8 cellular contexts compared by ENCODE assay signal in the genomic region with DNA sequence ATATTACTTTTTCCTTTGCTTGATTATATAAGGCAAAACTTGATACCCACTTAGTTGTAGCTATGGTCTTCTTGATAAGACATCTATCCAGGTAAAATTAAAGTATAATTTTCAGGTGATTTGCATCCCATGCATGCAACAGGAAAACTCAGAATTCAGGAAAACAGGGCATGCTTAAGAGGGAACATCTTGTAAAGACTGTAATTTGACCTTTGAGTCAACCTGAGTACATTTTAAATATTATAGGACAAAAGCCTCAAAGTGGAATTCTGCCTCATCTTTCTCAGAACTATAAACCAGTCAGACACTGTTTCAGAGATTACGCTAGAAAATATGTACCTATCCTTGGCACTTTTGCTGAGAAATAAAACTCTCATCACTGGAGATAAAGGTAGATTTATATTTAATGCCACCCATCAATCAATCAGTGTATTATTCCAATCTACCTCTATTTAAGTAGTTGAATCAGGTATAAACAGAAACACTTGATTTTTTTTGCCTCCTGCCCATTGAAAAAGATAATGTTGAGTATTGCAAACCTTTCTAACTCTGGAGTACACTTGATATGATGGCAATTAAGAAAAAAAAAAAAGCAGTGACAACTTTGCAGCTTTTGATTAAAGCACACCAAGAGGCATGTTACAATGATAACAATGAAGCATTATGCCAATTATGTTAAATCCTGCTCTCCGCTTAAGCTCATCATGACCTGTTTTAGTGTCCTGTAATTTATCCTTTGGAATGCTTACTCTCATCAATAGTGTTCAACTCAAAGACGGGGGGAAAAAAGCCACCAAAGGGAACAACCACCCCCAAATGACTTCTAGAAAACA. TPM values are rescaled to one million over a fixed set of nuclear protein-coding genes. Genes with fewer than 3 reads are reported as not detected.
DNase-seq lines count a peak whose midpoint lies in the region; ATAC-seq, FAIRE-seq and TF ChIP-seq lines count a peak whose summit lies in the region.

No MANE protein-coding gene starts in this region.

- H3K27me3 Mint-ChIP-seq in activated CD4-positive, alpha-beta T cell treated with anti-CD3 and anti-CD28 coated beads, Interleukin-2, amount 10 ng/mL, durations not matched to agents 7 days and 5 days, result no peaks in the 10 kb centered on the region
- H3K27me3 Mint-ChIP-seq in activated naive CD8-positive, alpha-beta T cell, result no peaks in the 10 kb centered on the region

- TF ChIP-seq POLR2A in thyroid gland (IDR thresholded peaks at IDR 0.05), result peak in 1 of 2 donors; percentile 3

- POLR2A ChIA-PET in activated CD4-positive, alpha-beta T cell treated with anti-CD3 and anti-CD28 coated beads, Interleukin-2, amount 10 ng/mL, durations not matched to agents 7 days and 5 days (lab: Charles Lee), result interaction anchor here (0.6 to 0.7 kb wide), 3 partner anchors 235 to 331 kb away, joined by 3 to 7 read pairs (median 6); no protein-coding TSS in a partner anchor

- DNase-seq in activated CD4-positive, alpha-beta T cell treated with anti-CD3 and anti-CD28 coated beads, Interleukin-2, amount 10 ng/mL, durations not matched to agents 7 days and 5 days, result no peak
- no peak for DNase-seq in activated CD4-positive, alpha-beta T cell treated with anti-CD3 and anti-CD28 coated beads for 1 hour
- DNase-seq in kidney (no peak), thyroid gland (no peak), HK-2 (ENCODE audit: unreplicated experiment) (no peak)

- CTCF ChIA-PET in activated CD4-positive, alpha-beta T cell treated with anti-CD3 and anti-CD28 coated beads, Interleukin-2, amount 10 ng/mL, durations not matched to agents 7 days and 5 days (lab: Charles Lee), result interaction anchor here (0.5 to 0.6 kb wide), 2 partner anchors 152 to 596 kb away, joined by 3 read pairs; no protein-coding TSS in a partner anchor

- peaks cover 37% of the 10 kb centered on the region for H3K36me3 Mint-ChIP-seq in activated CD4-positive, alpha-beta T cell treated with anti-CD3 and anti-CD28 coated beads, Interleukin-2, amount 10 ng/mL, durations not matched to agents 7 days and 5 days (ENCODE audit: low read depth)
- H3K36me3 Mint-ChIP-seq in activated naive CD8-positive, alpha-beta T cell, result no peaks in the 10 kb centered on the region

- intact Hi-C loops in kidney (cut with DNase I) (loop anchor here (10.0 kb wide), 1 partner anchor 683 kb away; no protein-coding TSS in a partner anchor), thyroid gland (cut with DNase I) (loop anchor here (10.0 kb wide), 3 partner anchors 163 to 603 kb away; no protein-coding TSS in a partner anchor)

- H3K36me3 ChIP-seq in kidney (ENCODE audit: control insufficient read depth in 1 of 2, insufficient read depth in 2 of 2, low read length in 2 of 2) (peaks cover 5 to 14% of the 10 kb centered on the region in 2 donors), thyroid gland (peaks cover 14 to 28% of the 10 kb centered on the region in 2 donors)

- no peaks in the 10 kb centered on the region for H3K27me3 ChIP-seq in thyroid gland

- H3K27ac Mint-ChIP-seq in activated CD4-positive, alpha-beta T cell treated with anti-CD3 and anti-CD28 coated beads, Interleukin-2, amount 10 ng/mL, durations not matched to agents 7 days and 5 days, result peak overlapping the region; percentile 73
- H3K27ac Mint-ChIP-seq in activated naive CD8-positive, alpha-beta T cell, result peak overlapping the region; percentile 92

- peaks cover 53% of the 10 kb centered on the region for H3K4me1 Mint-ChIP-seq in activated CD4-positive, alpha-beta T cell treated with anti-CD3 and anti-CD28 coated beads, Interleukin-2, amount 10 ng/mL, durations not matched to agents 7 days and 5 days
- H3K4me1 Mint-ChIP-seq in activated naive CD8-positive, alpha-beta T cell (ENCODE audit: low read depth), result peaks cover 62% of the 10 kb centered on the region

- TF ChIP-seq CTCF in kidney (IDR thresholded peaks at IDR 0.05; ENCODE audit: borderline replicate concordance, extremely low read depth, insufficient read depth), result no peak
- no peak for TF ChIP-seq CTCF in thyroid gland (IDR thresholded peaks at IDR 0.05)

- WGBS in thyroid gland, 2 donors, result 15 to 16% methylated on average over 3 of the region's 3 CpGs

- H3K27ac ChIP-seq in kidney (ENCODE audit: low read depth in 2 of 2, low read length in 2 of 2) (peak overlapping the region; percentile 44 to 98), thyroid gland (peak overlapping the region; percentile 99 to 100 (median 100))

- ATAC-seq in HG02642 (IDR thresholded peaks at IDR 0.05; ENCODE audit: poor library complexity, unreplicated experiment) (no peak), GM19023 (IDR thresholded peaks at IDR 0.05; ENCODE audit: unreplicated experiment) (no peak)

- H3K4me3 Mint-ChIP-seq in activated CD4-positive, alpha-beta T cell treated with anti-CD3 and anti-CD28 coated beads, Interleukin-2, amount 10 ng/mL, durations not matched to agents 7 days and 5 days, result peak overlapping the region; percentile 93
- H3K4me3 Mint-ChIP-seq in activated naive CD8-positive, alpha-beta T cell, result peak overlapping the region; percentile 100

- H3K9ac ChIP-seq in kidney (ENCODE audit: low read length in 2 of 2), result peak overlapping the region; percentile 74 to 77

- no peaks in the 10 kb centered on the region for H3K9me3 Mint-ChIP-seq in activated CD4-positive, alpha-beta T cell treated with anti-CD3 and anti-CD28 coated beads, Interleukin-2, amount 10 ng/mL, durations not matched to agents 7 days and 5 days
- no peaks in the 10 kb centered on the region for H3K9me3 Mint-ChIP-seq in activated naive CD8-positive, alpha-beta T cell (ENCODE audit: low read depth)

- no peak for FAIRE-seq in kidney (lab: Jason Lieb, UNC)

- peak overlapping the region; percentile 95 to 97 for H3K4me3 ChIP-seq in kidney (ENCODE audit: low read length in 2 of 2)
- peak overlapping the region in 2 of 3 donors; percentile 93 to 97 for H3K4me3 ChIP-seq in thyroid gland (replicated peaks in 1 of 3)

- H3K4me1 ChIP-seq in kidney (ENCODE audit: control insufficient read depth in 1 of 2, insufficient read depth in 1 of 2, low read depth in 1 of 2, low read length in 2 of 2) (peaks cover 0 to 7% of the 10 kb centered on the region in 2 donors), thyroid gland (peaks cover 0 to 35% of the 10 kb centered on the region in 2 donors)

- H3K9me3 ChIP-seq in kidney (ENCODE audit: control insufficient read depth in 1 of 2, low read length in 2 of 2) (no peaks in the 10 kb centered on the region), thyroid gland (no peaks in the 10 kb centered on the region)

RNA-seq across cellular contexts. Expression of a gene that starts 2.8 kb away (rescaled TPM):
- total RNA-seq in activated CD4-positive, alpha-beta T cell treated with anti-CD3 and anti-CD28 coated beads, Interleukin-2, amount 10 ng/mL, durations not matched to agents 7 days and 5 days, result 10 to 100 TPM; 65.0 to 76.7 TPM
- 215 TPM for total RNA-seq in kidney
- 72.1 TPM for polyA plus RNA-seq in kidney (ENCODE audit: insufficient read depth, low read depth, low replicate concordance)
- total RNA-seq in thyroid gland, result 100 to 1,000 TPM; 178 to 354 (median 261) TPM
